23 cellular contexts compared by ENCODE assay signal in genomic region chr2:28497206-28497605, GRCh38. TPM values are rescaled to one million over a fixed set of nuclear protein-coding genes. Genes with fewer than 3 reads are reported as not detected.
DNase-seq lines count a peak whose midpoint lies in the region; ATAC-seq and TF ChIP-seq lines count a peak whose summit lies in the region.
"Had no signal": no experiment of that assay in that cellular context is flagged by ENCODE, and none has a peak within 500 bp of the region (broad histone marks: within the 10 kb centered on the region; RNA-seq: fewer than 3 reads in every experiment).

No MANE protein-coding gene starts in this region.

- no peak for ATAC-seq in upper lobe of right lung
- ATAC-seq: GM12878 had no signal

- H3K9me3 Mint-ChIP-seq in nephron progenitor cell (no peaks in the 10 kb centered on the region), osteocyte (ENCODE audit: unreplicated experiment) (no peaks in the 10 kb centered on the region)
- H3K9me3 Mint-ChIP-seq: CD14-positive monocyte; CD4-positive, alpha-beta memory T cell; CD8-positive, alpha-beta memory T cell had no signal

- peak overlapping the region; percentile 5 for H3K27ac Mint-ChIP-seq in nephron progenitor cell
- H3K27ac Mint-ChIP-seq in osteocyte (ENCODE audit: unreplicated experiment): no peak overlapping the region
- H3K27ac Mint-ChIP-seq: CD14-positive monocyte; CD4-positive, alpha-beta memory T cell; CD8-positive, alpha-beta memory T cell had no signal

- H3K27me3 ChIP-seq in hepatocyte: no peaks in the 10 kb centered on the region
- no peaks in the 10 kb centered on the region for H3K27me3 ChIP-seq in thyroid gland
- no peaks in the 10 kb centered on the region for H3K27me3 ChIP-seq in breast epithelium
- no peaks in the 10 kb centered on the region for H3K27me3 ChIP-seq in upper lobe of right lung
- H3K27me3 ChIP-seq: BE2C, BLaER1 had no signal

- H3K79me2 ChIP-seq in hepatocyte: no peaks in the 10 kb centered on the region

- peak overlapping the region; percentile 15 for H3K4me2 ChIP-seq in hepatocyte
- H3K4me2 ChIP-seq: BLaER1 had no signal

- H3K36me3 Mint-ChIP-seq in nephron progenitor cell (ENCODE audit: low read depth) (no peaks in the 10 kb centered on the region), osteocyte (ENCODE audit: unreplicated experiment) (no peaks in the 10 kb centered on the region)
- H3K36me3 Mint-ChIP-seq: CD14-positive monocyte; CD4-positive, alpha-beta memory T cell; CD4-positive, CD25-positive, alpha-beta regulatory T cell had no signal

- no peak overlapping the region for H2AFZ ChIP-seq in hepatocyte

- H3K27me3 Mint-ChIP-seq in nephron progenitor cell (ENCODE audit: low read depth, poor library complexity): peaks cover 7% of the 10 kb centered on the region
- peaks cover 67% of the 10 kb centered on the region for H3K27me3 Mint-ChIP-seq in osteocyte (ENCODE audit: unreplicated experiment)

- H3K36me3 ChIP-seq in hepatocyte (replicated peaks; ENCODE audit: insufficient read depth, low read depth) (no peaks in the 10 kb centered on the region), thyroid gland (no peaks in the 10 kb centered on the region), breast epithelium (no peaks in the 10 kb centered on the region), upper lobe of right lung (no peaks in the 10 kb centered on the region)
- H3K36me3 ChIP-seq: BE2C, BLaER1 had no signal

- TF ChIP-seq CTCF in hepatocyte (IDR thresholded peaks at IDR 0.05; ENCODE audit: poor library complexity) (no peak), nephron progenitor cell (IDR thresholded peaks at IDR 0.05) (no peak), osteocyte (IDR thresholded peaks at IDR 0.05) (no peak), thyroid gland (IDR thresholded peaks at IDR 0.05) (no peak), breast epithelium (IDR thresholded peaks at IDR 0.05) (no peak), upper lobe of right lung (IDR thresholded peaks at IDR 0.05) (no peak)

- no peaks in the 10 kb centered on the region for H3K9me3 ChIP-seq in hepatocyte (ENCODE audit: low read depth)
- H3K9me3 ChIP-seq in thyroid gland: no peaks in the 10 kb centered on the region
- no peaks in the 10 kb centered on the region for H3K9me3 ChIP-seq in breast epithelium
- H3K9me3 ChIP-seq in upper lobe of right lung: no peaks in the 10 kb centered on the region
- H3K9me3 ChIP-seq: BE2C, BLaER1 had no signal

- intact Hi-C loops in thyroid gland (cut with DNase I): no loop called here
- intact Hi-C loops in breast epithelium (cut with DNase I; ENCODE audit: low total_unique reads): no loop called here
- intact Hi-C loops in upper lobe of right lung (cut with DNase I): no loop called here

- H3K4me3 ChIP-seq in hepatocyte (no peak overlapping the region), thyroid gland (replicated peaks in 1 of 3) (no peak overlapping the region), breast epithelium (no peak overlapping the region), upper lobe of right lung (no peak overlapping the region)
- H3K4me3 ChIP-seq: BLaER1, GM12878 had no signal

- H3K4me1 ChIP-seq in hepatocyte (ENCODE audit: insufficient read depth) (no peaks in the 10 kb centered on the region), thyroid gland (peaks cover 27 to 40% of the 10 kb centered on the region in 2 donors), breast epithelium (no peaks in the 10 kb centered on the region), upper lobe of right lung (no peaks in the 10 kb centered on the region)
- H3K4me1 ChIP-seq: BLaER1 had no signal

- no peaks in the 10 kb centered on the region for H3K9me2 ChIP-seq in hepatocyte (replicated peaks; ENCODE audit: insufficient read depth)

- H3K27ac ChIP-seq in hepatocyte (peak overlapping the region; percentile 42), thyroid gland (peak overlapping the region; percentile 60 to 88 (median 71)), breast epithelium (no peak overlapping the region), upper lobe of right lung (no peak overlapping the region)
- H3K27ac ChIP-seq: BLaER1 had no signal

- H3K4me3 Mint-ChIP-seq in nephron progenitor cell (no peak overlapping the region), osteocyte (ENCODE audit: unreplicated experiment) (no peak overlapping the region)
- H3K4me3 Mint-ChIP-seq: CD14-positive monocyte; CD4-positive, alpha-beta memory T cell; CD8-positive, alpha-beta memory T cell had no signal

- H3K4me1 Mint-ChIP-seq in nephron progenitor cell (peaks cover 12% of the 10 kb centered on the region), osteocyte (ENCODE audit: unreplicated experiment) (no peaks in the 10 kb centered on the region)
- H3K4me1 Mint-ChIP-seq: CD4-positive, alpha-beta memory T cell; CD8-positive, alpha-beta memory T cell had no signal

- TF ChIP-seq POLR2A in thyroid gland (IDR thresholded peaks at IDR 0.05): no peak
- no peak for TF ChIP-seq POLR2A in breast epithelium (IDR thresholded peaks at IDR 0.05)

- no peak for DNase-seq in hepatocyte (ENCODE audit: low spot score)
- DNase-seq in nephron progenitor cell: no peak
- DNase-seq in osteocyte (ENCODE audit: extremely low spot score, unreplicated experiment): peak; percentile 62
- DNase-seq in thyroid gland: peak; percentile 51 to 61
- DNase-seq in kidney glomerular epithelial cell (lab: John Stamatoyannopoulos, UW): no peak
- no peak for DNase-seq in breast epithelium (ENCODE audit: low spot score in 2 of 2)
- DNase-seq in upper lobe of right lung: no peak
- DNase-seq: 8988T; ACHN; BE2C; C1 segment of cervical spinal cord; CD4-positive, alpha-beta memory T cell; CD4-positive, CD25-positive, alpha-beta regulatory T cell; CD8-positive, alpha-beta memory T cell; COR-L47; DMS 273 treated with DMSO at 0.1 percent for 48 hours; DMS153; DND-41; EL; GDM1 had no signal

- no peaks in the 10 kb centered on the region for H4K20me1 ChIP-seq in hepatocyte (ENCODE audit: insufficient read depth, poor library complexity, severe bottlenecking)
- H4K20me1 ChIP-seq: BLaER1 had no signal

- 88% methylated on average over 3 of the region's 3 CpGs for WGBS in hepatocyte (ENCODE audit: low lambda C conversion rate, missing lambda C conversion rate)
- 19 to 45% methylated on average over 3 of the region's 3 CpGs for WGBS in thyroid gland, 2 donors

RNA-seq across cellular contexts. Expression of gene PLB1, which starts 1.3 kb away (rescaled TPM):
- total RNA-seq in hepatocyte (19.2 and 21.7 TPM in 2 replicates), osteocyte (0.60 and 0.64 TPM in 2 replicates), thyroid gland (1 to 10 TPM; 1.2 to 3.3 (median 1.8) TPM), breast epithelium (10 to 100 TPM in 1 of 3 donors, 1 to 10 TPM in 2; 5.6 to 11.9 (median 8.8) TPM), upper lobe of right lung (4.2 TPM)
- 19.7 and 20.5 TPM in 2 replicates for polyA plus RNA-seq in hepatocyte

Comparison
In these comparisons a context has a peak if more than half of its experiments do, and no peak if none do; other contexts are left out.
1. DNase-seq: peak in osteocyte (single experiment) and thyroid gland (2 of 2); none in hepatocyte (single experiment), nephron progenitor cell (single experiment), kidney glomerular epithelial cell (single experiment), breast epithelium (0 of 2) and upper lobe of right lung (single experiment).
2. H3K27ac ChIP-seq: peak in hepatocyte (single experiment) and thyroid gland (3 of 3); none in breast epithelium (0 of 2) and upper lobe of right lung (single experiment).